Comparison of ENCODE assay signal across 22 cellular contexts in genomic region chr1:222068937-222069336, GRCh38.
DNase-seq lines count a peak whose midpoint lies in the region; ATAC-seq, FAIRE-seq and TF ChIP-seq lines count a peak whose summit lies in the region.
"Had no signal": no experiment of that assay in that cellular context is flagged by ENCODE, and none has a peak within 500 bp of the region (broad histone marks: within the 10 kb centered on the region; RNA-seq: fewer than 3 reads in every experiment).

No MANE protein-coding gene starts in this region.

- H3K4me1 ChIP-seq in HepG2 (ENCODE audit: insufficient read depth, low read length) (peaks cover 9% of the 10 kb centered on the region; the same call in 1 of the 2 replicates), Karpas-422 (ENCODE audit: low read length) (no peaks in the 10 kb centered on the region)
- H3K4me1 ChIP-seq: HAP-1 had no signal

- CTCF ChIA-PET in HepG2 (lab: Yijun Ruan, JAX; ENCODE audit: low intra/inter-chr PET ratio, low total read pairs): no interaction called here

- TF ChIP-seq CTCF in HepG2 (CRISPR knock-in tag; IDR thresholded peaks at IDR 0.05): no peak

- DNase-seq in Daoy (ENCODE audit: low read depth) (peak; percentile 15), M059J (ENCODE audit: low read depth) (peak; percentile 60), amniotic epithelial cell (ENCODE audit: low read depth) (peak; percentile 71), HepG2 (ENCODE audit: low spot score) (no peak), NCI-H1694 (lab: John Stamatoyannopoulos, UW) (no peak), NCI-H345 treated with DMSO at 0.1 percent for 48 hours (lab: John Stamatoyannopoulos, UW; ENCODE audit: unreplicated experiment) (no peak), putamen (ENCODE audit: low spot score) (no peak), Karpas-422 (no peak)
- DNase-seq: activated CD4-positive, alpha-beta memory T cell treated with anti-CD3 and anti-CD28 coated beads for 36 hours; activated T-cell treated with anti-CD3 and anti-CD28 coated beads, Interleukin-2, amount 50 U/mL, for 48 hours; brain microvascular endothelial cell; CD8-positive, alpha-beta T cell; NCI-H187; NCI-H446; NK-92 treated with Interleukin-12 subunit alpha and Interleukin-12 subunit beta, amount 100 ng/mL, for 24 hours; pancreas; stimulated activated CD4-positive, alpha-beta T cell treated with anti-CD3 and anti-CD28 coated beads, Interleukin-2, amount 100 ng/mL, for 24 hours; stomach; WERI-Rb-1 had no signal

- BruUV-seq in HepG2 (replicated peaks; lab: Mats Ljungman, UMichigan): no TSS peak

- no peaks in the 10 kb centered on the region for H4K20me1 ChIP-seq in HepG2 (ENCODE audit: insufficient read depth, low read length)
- no peaks in the 10 kb centered on the region for H4K20me1 ChIP-seq in Karpas-422 (ENCODE audit: insufficient read depth, low read depth, low read length)

- H3K9me2 ChIP-seq in Karpas-422 (replicated peaks; ENCODE audit: insufficient read depth, low read length): no peaks in the 10 kb centered on the region

- in situ Hi-C loops in HepG2 (cut with HindIII; ENCODE audit: extremely low pct_ligation_motif_present, low pct_unique_long_range_greater_than_20kb): no loop called here

- TF ChIP-seq EP300 in HepG2 (IDR thresholded peaks at IDR 0.05; ENCODE audit: low read depth in 2 of 2, low read length in 2 of 2) (no peak), HepG2 (CRISPR knock-in tag; IDR thresholded peaks at IDR 0.05; ENCODE audit: borderline replicate concordance) (no peak)

- H3K36me3 ChIP-seq in HepG2 (replicated peaks in 1 of 2; ENCODE audit: control insufficient read depth in 1 of 2, insufficient read depth in 2 of 2, low read length in 2 of 2): no peaks in the 10 kb centered on the region
- no peaks in the 10 kb centered on the region for H3K36me3 ChIP-seq in Karpas-422 (ENCODE audit: insufficient read depth, low read length)
- H3K36me3 ChIP-seq: brain microvascular endothelial cell, HAP-1, pancreas, stomach, WERI-Rb-1 had no signal

- H3K79me2 ChIP-seq in HepG2 (ENCODE audit: insufficient read depth, low read length): no peaks in the 10 kb centered on the region
- no peaks in the 10 kb centered on the region for H3K79me2 ChIP-seq in Karpas-422 (ENCODE audit: low read length)

- no peak for TF ChIP-seq POLR2A in HepG2 (IDR thresholded peaks at IDR 0.05; ENCODE audit: insufficient read depth in 1 of 2, low read depth in 2 of 2, low read length in 2 of 2)

- peak; percentile 45; the same call in 1 of the 3 replicates for ATAC-seq in HepG2
- ATAC-seq: CD8-positive, alpha-beta T cell; pancreas had no signal

- H3K4me3 ChIP-seq in HepG2 (replicated peaks in 1 of 3; ENCODE audit: insufficient read depth in 1 of 3, low read depth in 2 of 3, low read length in 3 of 3): no peak overlapping the region
- no peak overlapping the region for H3K4me3 ChIP-seq in Karpas-422 (ENCODE audit: low read length)
- H3K4me3 ChIP-seq: HAP-1, lung, pancreas, stomach had no signal

- H3K27me3 ChIP-seq in HepG2 (ENCODE audit: control insufficient read depth in 1 of 2, insufficient read depth in 2 of 2, low read length in 2 of 2) (no peaks in the 10 kb centered on the region), Karpas-422 (ENCODE audit: low read length) (no peaks in the 10 kb centered on the region)
- H3K27me3 ChIP-seq: brain microvascular endothelial cell, pancreas, stomach had no signal

- intact Hi-C loops in HepG2 (cut with micrococcal nuclease; ENCODE audit: unreplicated experiment): no loop called here

- H3K9me3 ChIP-seq in HepG2 (ENCODE audit: low read length) (peaks cover 41% of the 10 kb centered on the region), Karpas-422 (ENCODE audit: low read length) (no peaks in the 10 kb centered on the region)
- H3K9me3 ChIP-seq: pancreas had no signal

- H2AFZ ChIP-seq in HepG2 (ENCODE audit: low read length) (no peak overlapping the region), Karpas-422 (ENCODE audit: low read length) (no peak overlapping the region)

- no peak overlapping the region for H3K27ac ChIP-seq in HepG2 (ENCODE audit: extremely low read length, insufficient read depth, low read length)
- H3K27ac ChIP-seq in Karpas-422 (ENCODE audit: low read length): no peak overlapping the region
- H3K27ac ChIP-seq: brain microvascular endothelial cell, pancreas, RWPE1, stomach, WERI-Rb-1 had no signal

- POLR2A ChIA-PET in HepG2 (lab: Yijun Ruan, JAX): no interaction called here

- H3K4me2 ChIP-seq in HepG2 (ENCODE audit: low read depth, low read length) (no peak overlapping the region), Karpas-422 (ENCODE audit: low read depth, low read length, poor library complexity, severe bottlenecking) (no peak overlapping the region)

- TF ChIP-seq RAD21 in HepG2 (CRISPR knock-in tag; IDR thresholded peaks at IDR 0.05): no peak

- FAIRE-seq in HepG2 (lab: Jason Lieb, UNC): no peak
- FAIRE-seq: pancreas had no signal

- H3K9ac ChIP-seq in HepG2 (ENCODE audit: insufficient read depth, low read depth, low read length) (no peak overlapping the region), Karpas-422 (ENCODE audit: low read length) (no peak overlapping the region)

TF ChIP-seq in HepG2, 621 proteins besides CTCF, POLR2A, EP300 and RAD21:
- TF ChIP-seq PBX2 (CRISPR knock-in tag; IDR thresholded peaks at IDR 0.05) (peak; percentile 68), SP4 (CRISPR knock-in tag; IDR thresholded peaks at IDR 0.05) (no peak)

Comparison
In these comparisons a context has a peak if more than half of its experiments do, and no peak if none do; other contexts are left out.
1. DNase-seq: peak in Daoy (single experiment), M059J (single experiment) and amniotic epithelial cell (single experiment); none in HepG2 (single experiment), NCI-H1694 (single experiment), NCI-H345 treated with DMSO at 0.1 percent for 48 hours (single experiment), putamen (single experiment) and Karpas-422 (single experiment).